Comparison of ENCODE assay signal across 12 cellular contexts in genomic region chr10:49135575-49136313, GRCh38. TPM values are rescaled to one million over a fixed set of nuclear protein-coding genes. Genes with fewer than 3 reads are reported as not detected.
DNase-seq lines count a peak whose midpoint lies in the region; ATAC-seq and TF ChIP-seq lines count a peak whose summit lies in the region.
"Had no signal": no experiment of that assay in that cellular context is flagged by ENCODE, and none has a peak within 500 bp of the region (broad histone marks: within the 10 kb centered on the region; RNA-seq: fewer than 3 reads in every experiment).

No MANE protein-coding gene starts in this region.

- peaks cover 4% of the 10 kb centered on the region for H3K4me1 Mint-ChIP-seq in activated CD4-positive, alpha-beta memory T cell treated with anti-CD3 and anti-CD28 coated beads, Interleukin-2, amount 10 ng/mL, durations not matched to agents 7 days and 5 days

- no peaks in the 10 kb centered on the region for H3K27me3 ChIP-seq in neutrophil

- H3K4me1 ChIP-seq in neutrophil (ENCODE audit: control insufficient read depth in 1 of 2, insufficient read depth in 1 of 2, low read depth in 1 of 2, low read length in 1 of 2) = peaks cover 5 to 7% of the 10 kb centered on the region in 2 experiments

- H3K27ac Mint-ChIP-seq in activated CD4-positive, alpha-beta memory T cell treated with anti-CD3 and anti-CD28 coated beads, Interleukin-2, amount 10 ng/mL, durations not matched to agents 7 days and 5 days = no peak overlapping the region

- H3K36me3 Mint-ChIP-seq in activated CD4-positive, alpha-beta memory T cell treated with anti-CD3 and anti-CD28 coated beads, Interleukin-2, amount 10 ng/mL, durations not matched to agents 7 days and 5 days (ENCODE audit: low read depth) = no peaks in the 10 kb centered on the region

- peak; percentile 7 for DNase-seq in ecto neural progenitor cell (ENCODE audit: low spot score)
- no peak for DNase-seq in NCI-H1048 (lab: John Stamatoyannopoulos, UW)
- DNase-seq in NK-92 treated with Interleukin-12 subunit alpha and Interleukin-12 subunit beta, amount 100 ng/mL, for 24 hours (lab: John Stamatoyannopoulos, UW) = no peak
- DNase-seq in amniotic stem cell (lab: John Stamatoyannopoulos, UW) = no peak
- DNase-seq in activated CD4-positive, alpha-beta memory T cell treated with anti-CD3 and anti-CD28 coated beads, Interleukin-2, amount 10 ng/mL, durations not matched to agents 7 days and 5 days = no peak
- DNase-seq: central memory CD4-positive, alpha-beta T cell; DMS79 treated with DMSO at 0.1 percent for 48 hours; NCI-H2081 treated with DMSO at 0.1 percent for 48 hours had no signal

- TF ChIP-seq CTCF in neutrophil (IDR thresholded peaks at IDR 0.05) = no peak

- H3K36me3 ChIP-seq in neutrophil = no peaks in the 10 kb centered on the region

- H3K27me3 Mint-ChIP-seq in activated CD4-positive, alpha-beta memory T cell treated with anti-CD3 and anti-CD28 coated beads, Interleukin-2, amount 10 ng/mL, durations not matched to agents 7 days and 5 days = peaks cover 18% of the 10 kb centered on the region

- peaks cover 2% of the 10 kb centered on the region for H3K9me3 Mint-ChIP-seq in activated CD4-positive, alpha-beta memory T cell treated with anti-CD3 and anti-CD28 coated beads, Interleukin-2, amount 10 ng/mL, durations not matched to agents 7 days and 5 days

- CTCF ChIA-PET in activated CD4-positive, alpha-beta memory T cell treated with anti-CD3 and anti-CD28 coated beads, Interleukin-2, amount 10 ng/mL, durations not matched to agents 7 days and 5 days (lab: Charles Lee) = no interaction called here

- no peak overlapping the region for H3K4me3 Mint-ChIP-seq in activated CD4-positive, alpha-beta memory T cell treated with anti-CD3 and anti-CD28 coated beads, Interleukin-2, amount 10 ng/mL, durations not matched to agents 7 days and 5 days

- no peak overlapping the region for H3K4me3 ChIP-seq in neutrophil (ENCODE audit: low read depth in 1 of 2, low read length in 1 of 2)
- H3K4me3 ChIP-seq: SK-N-MC had no signal

- POLR2A ChIA-PET in activated CD4-positive, alpha-beta memory T cell treated with anti-CD3 and anti-CD28 coated beads, Interleukin-2, amount 10 ng/mL, durations not matched to agents 7 days and 5 days (lab: Charles Lee) = no interaction called here

- H3K27ac ChIP-seq in neutrophil = peak overlapping the region; percentile 27
- H3K27ac ChIP-seq: SK-N-MC had no signal

- ATAC-seq in GM18511 (IDR thresholded peaks at IDR 0.05; ENCODE audit: unreplicated experiment) = peak; percentile 67
- ATAC-seq in HG02938 (IDR thresholded peaks at IDR 0.05; ENCODE audit: unreplicated experiment) = peak; percentile 53

- H3K9me3 ChIP-seq in neutrophil = no peaks in the 10 kb centered on the region

RNA-seq across cellular contexts. Expression of gene FAM170B, which starts 1.9 kb away (rescaled TPM):
- total RNA-seq in activated CD4-positive, alpha-beta memory T cell treated with anti-CD3 and anti-CD28 coated beads, Interleukin-2, amount 10 ng/mL, durations not matched to agents 7 days and 5 days = under 1 TPM; 0.15 to 0.33 TPM

RNA-seq across cellular contexts. Expression of gene VSTM4, which starts 20.4 kb away (rescaled TPM):
- total RNA-seq in activated CD4-positive, alpha-beta memory T cell treated with anti-CD3 and anti-CD28 coated beads, Interleukin-2, amount 10 ng/mL, durations not matched to agents 7 days and 5 days = under 1 TPM; 0.10 TPM

RNA-seq across cellular contexts. Expression of gene TMEM273, which starts 52.4 kb away (rescaled TPM):
- total RNA-seq in activated CD4-positive, alpha-beta memory T cell treated with anti-CD3 and anti-CD28 coated beads, Interleukin-2, amount 10 ng/mL, durations not matched to agents 7 days and 5 days = 100 to 1,000 TPM in 1 of 2 experiments, 10 to 100 TPM in 1; 98.2 to 100 TPM
